ENCODE assay signal across 8 cellular contexts in genomic region chr1:234818040-234818387, GRCh38.
DNase-seq lines count a peak whose midpoint lies in the region; ATAC-seq, FAIRE-seq and TF ChIP-seq lines count a peak whose summit lies in the region.
"Not testable (repeated sequence)": the region's sequence is repeated elsewhere in the genome, so short reads cannot be mapped to it uniquely, and the experiment has no call there.

No MANE protein-coding gene starts in this region.

- H3K4me2 ChIP-seq in mesenchymal stem cell (ENCODE audit: low read length, poor library complexity, severe bottlenecking), result not testable (repeated sequence)

- not testable (repeated sequence) for H3K79me1 ChIP-seq in mesenchymal stem cell (replicated peaks; ENCODE audit: low read length, poor library complexity, severe bottlenecking)

- H3K27me3 Mint-ChIP-seq in HFFc6 (ENCODE audit: insufficient read depth), result not testable (repeated sequence)

- not testable (repeated sequence) for H2BK12ac ChIP-seq in mesenchymal stem cell (ENCODE audit: low read length in 2 of 2)

- H3K14ac ChIP-seq in mesenchymal stem cell (ENCODE audit: low read length in 2 of 2), result not testable (repeated sequence)

- H2BK120ac ChIP-seq in mesenchymal stem cell (ENCODE audit: low read depth, low read length), result not testable (repeated sequence)

- H2AK5ac ChIP-seq in mesenchymal stem cell (ENCODE audit: low read length, severe bottlenecking), result not testable (repeated sequence)

- H3K27ac ChIP-seq in 22Rv1 (peak overlapping the region; percentile 91), adrenal gland (peak overlapping the region in 3 of 5 donors; percentile 2 to 85 (median 67)), kidney (ENCODE audit: low read depth in 2 of 2, low read length in 2 of 2) (peak overlapping the region; percentile 23 to 85), mesenchymal stem cell (ENCODE audit: low read length, poor library complexity, severe bottlenecking) (peak overlapping the region; percentile 95), upper lobe of left lung (peak overlapping the region; percentile 37 to 78 (median 50))

- not testable (repeated sequence) for H3K4me3 ChIP-seq in adrenal gland; fibroblast of mammary gland (ENCODE audit: control insufficient read depth, low read depth, low read length); kidney (ENCODE audit: low read length in 2 of 2); mesenchymal stem cell (ENCODE audit: insufficient read depth in 1 of 2, low read depth in 1 of 2, low read length in 2 of 2); upper lobe of left lung

- not testable (repeated sequence) for TF ChIP-seq CTCF in 22Rv1 (IDR thresholded peaks at IDR 0.05); HFFc6 (IDR thresholded peaks at IDR 0.05); adrenal gland (IDR thresholded peaks at IDR 0.05); fibroblast of mammary gland (conservative IDR thresholded peaks at IDR 0.05; ENCODE audit: control insufficient read depth, insufficient read depth, low read depth, low read length); kidney (IDR thresholded peaks at IDR 0.05; ENCODE audit: borderline replicate concordance, extremely low read depth, insufficient read depth); upper lobe of left lung (IDR thresholded peaks at IDR 0.05)

- H3K9me3 ChIP-seq in adrenal gland (replicated peaks in 1 of 3); kidney (ENCODE audit: control insufficient read depth in 1 of 2, low read length in 2 of 2); mesenchymal stem cell (ENCODE audit: control insufficient read depth, low read length); upper lobe of left lung: not testable (repeated sequence)

- not testable (repeated sequence) for H3K4me1 ChIP-seq in adrenal gland (replicated peaks in 1 of 2); kidney (ENCODE audit: control insufficient read depth in 1 of 2, insufficient read depth in 1 of 2, low read depth in 1 of 2, low read length in 2 of 2); upper lobe of left lung
- peaks cover 12% of the 10 kb centered on the region for H3K4me1 ChIP-seq in mesenchymal stem cell (ENCODE audit: control insufficient read depth, insufficient read depth, low read depth, low read length)

- H3K4me1 Mint-ChIP-seq in HFFc6 (ENCODE audit: low read depth), result peaks cover 18% of the 10 kb centered on the region

- not testable (repeated sequence) for TF ChIP-seq EP300 in upper lobe of left lung (IDR thresholded peaks at IDR 0.05)

- not testable (repeated sequence) for H2BK15ac ChIP-seq in mesenchymal stem cell (ENCODE audit: low read depth, poor library complexity, severe bottlenecking)

- H3K27ac Mint-ChIP-seq in HFFc6, result peak overlapping the region; percentile 82; the same call in 1 of the 2 replicates

- H2AFZ ChIP-seq in mesenchymal stem cell (ENCODE audit: low read depth, low read length), result not testable (repeated sequence)

- intact Hi-C loops in adrenal gland (cut with DNase I); kidney (cut with DNase I); sciatic nerve (cut with DNase I): not testable (repeated sequence)

- H3K36me3 Mint-ChIP-seq in HFFc6 (ENCODE audit: low read depth), result not testable (repeated sequence)

- not testable (repeated sequence) for H3K27me3 ChIP-seq in adrenal gland; mesenchymal stem cell (ENCODE audit: control insufficient read depth in 1 of 2, insufficient read depth in 1 of 2, low read length in 2 of 2); upper lobe of left lung

- not testable (repeated sequence) for H3K9me3 Mint-ChIP-seq in HFFc6

- peak overlapping the region; percentile 61; the same call in 1 of the 2 replicates for H3K4me3 Mint-ChIP-seq in HFFc6

- H2BK5ac ChIP-seq in mesenchymal stem cell (ENCODE audit: low read depth, low read length, poor library complexity, severe bottlenecking), result not testable (repeated sequence)

- H3K23ac ChIP-seq in mesenchymal stem cell (ENCODE audit: low read length in 2 of 2), result not testable (repeated sequence)

- not testable (repeated sequence) for H3K4ac ChIP-seq in mesenchymal stem cell (ENCODE audit: low read depth in 1 of 2, low read length in 2 of 2)

- TF ChIP-seq POLR2A in adrenal gland (IDR thresholded peaks at IDR 0.05); upper lobe of left lung (IDR thresholded peaks at IDR 0.05): not testable (repeated sequence)

- not testable (repeated sequence) for H4K8ac ChIP-seq in mesenchymal stem cell (ENCODE audit: low read length)

- not testable (repeated sequence) for FAIRE-seq in kidney (lab: Jason Lieb, UNC)

- H3K9ac ChIP-seq in kidney (ENCODE audit: low read length in 2 of 2); mesenchymal stem cell (ENCODE audit: low read length): not testable (repeated sequence)

- ATAC-seq in sciatic nerve (peak; percentile 21), upper lobe of left lung (ENCODE audit: low FRiP score in 2 of 2) (peak in 1 of 2 donors; percentile 39)

- not testable (repeated sequence) for H4K91ac ChIP-seq in mesenchymal stem cell (ENCODE audit: low read length)

- 53 to 66% methylated on average over 2 of the region's 5 CpGs; no CpG with 5 or more reads in 2 of the 4 donors for WGBS in adrenal gland, 4 donors
- no CpG with 5 or more reads among the region's 5 CpGs for WGBS in mesenchymal stem cell
- 72% methylated on average over 3 of the region's 5 CpGs; no CpG with 5 or more reads in 1 of the 2 donors for WGBS in upper lobe of left lung, 2 donors

- H3K18ac ChIP-seq in mesenchymal stem cell (ENCODE audit: low read depth in 1 of 2, low read length in 2 of 2), result not testable (repeated sequence)

- not testable (repeated sequence) for H3K36me3 ChIP-seq in adrenal gland (replicated peaks in 1 of 2); kidney (ENCODE audit: control insufficient read depth in 1 of 2, insufficient read depth in 2 of 2, low read length in 2 of 2); mesenchymal stem cell (ENCODE audit: control insufficient read depth in 1 of 2, insufficient read depth in 2 of 2, low read depth in 1 of 2, low read length in 2 of 2); upper lobe of left lung

- DNase-seq in HFFc6, result peak; percentile 39
- DNase-seq in adrenal gland; kidney; mesenchymal stem cell; sciatic nerve (ENCODE audit: low spot score); upper lobe of left lung: not testable (repeated sequence)
- peak; percentile 69 for DNase-seq in fibroblast of mammary gland (ENCODE audit: low read depth)
